In the genomic region with DNA sequence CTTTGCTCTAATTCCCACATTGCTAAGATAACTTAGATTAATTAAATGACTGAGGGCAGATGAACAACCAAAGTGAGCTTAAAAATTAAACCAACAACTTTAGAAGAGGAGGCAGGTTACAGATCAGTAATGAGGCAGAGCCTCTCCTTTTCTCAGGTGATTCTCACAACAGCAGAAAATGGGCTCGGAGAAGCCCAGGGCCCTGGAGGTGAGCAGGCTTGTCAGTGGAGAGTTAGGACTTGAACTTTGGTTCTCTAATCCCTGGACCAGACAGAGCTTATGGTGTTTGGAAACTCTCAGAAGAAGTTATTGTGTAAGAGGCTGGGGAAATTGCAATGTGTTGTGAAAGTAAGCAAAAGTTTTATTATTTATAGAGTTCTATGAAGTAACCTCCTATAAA, we compare ENCODE assay signal across 15 cellular contexts. TPM values are rescaled to one million over a fixed set of nuclear protein-coding genes. Genes with fewer than 3 reads are reported as not detected.
DNase-seq lines count a peak whose midpoint lies in the region; ATAC-seq and TF ChIP-seq lines count a peak whose summit lies in the region.
"Had no signal": no experiment of that assay in that cellular context is flagged by ENCODE, and none has a peak within 500 bp of the region (broad histone marks: within the 10 kb centered on the region; RNA-seq: fewer than 3 reads in every experiment).

No MANE protein-coding gene starts in this region.

- no peaks in the 10 kb centered on the region for H3K9me3 ChIP-seq in SJSA1 (replicated peaks)

- DNase-seq in ELR (ENCODE audit: low read depth) = peak; percentile 58
- peak in 1 of 2 experiments; percentile 26 for DNase-seq in SJSA1 (ENCODE audit: low read depth in 1 of 2, low spot score in 2 of 2)
- DNase-seq in fibroblast of the aortic adventitia (ENCODE audit: low read depth) = peak; percentile 24
- peak; percentile 64 for DNase-seq in skeletal muscle cell (ENCODE audit: low read depth)
- no peak for DNase-seq in cardiac septum (ENCODE audit: low spot score)
- no peak for DNase-seq in coronary artery (ENCODE audit: low spot score)
- DNase-seq in UCSD-AML1 (lab: John Stamatoyannopoulos, UW; ENCODE audit: unreplicated experiment) = no peak
- DNase-seq: amygdala; COR-L47; naive thymus-derived CD8-positive, alpha-beta T cell; NCI-H2081; PC-9; stimulated activated CD8-positive, alpha-beta memory T cell treated with anti-CD3 and anti-CD28 coated beads, Interleukin-4, amount 100 ng/mL, for 48 hours had no signal

- no peak for ATAC-seq in GM21447 (IDR thresholded peaks at IDR 0.05; ENCODE audit: unreplicated experiment)
- ATAC-seq: naive thymus-derived CD8-positive, alpha-beta T cell had no signal

- no peaks in the 10 kb centered on the region for H3K27me3 ChIP-seq in SJSA1 (replicated peaks)

- peaks cover 4% of the 10 kb centered on the region for H3K36me3 ChIP-seq in SJSA1

- H3K4me3 ChIP-seq in SJSA1 = peak overlapping the region; percentile 75
- H3K4me3 ChIP-seq in fibroblast of the aortic adventitia (ENCODE audit: low read depth, low read length) = no peak overlapping the region
- H3K4me3 ChIP-seq in skeletal muscle cell (ENCODE audit: low read depth, low read length) = peak overlapping the region; percentile 71
- H3K4me3 ChIP-seq in coronary artery = no peak overlapping the region
- H3K4me3 ChIP-seq: PC-9 had no signal

- peaks cover 40% of the 10 kb centered on the region for H3K4me1 ChIP-seq in SJSA1 (replicated peaks)

- TF ChIP-seq CTCF in fibroblast of the aortic adventitia (IDR thresholded peaks at IDR 0.05; ENCODE audit: insufficient read depth, low read length) = no peak
- no peak for TF ChIP-seq CTCF in coronary artery (IDR thresholded peaks at IDR 0.05)

- intact Hi-C loops in cardiac septum (cut with DNase I) = no loop called here

- H3K27ac ChIP-seq in SJSA1 (peak overlapping the region; percentile 65; the same call in 1 of the 2 replicates), coronary artery (no peak overlapping the region)
- H3K27ac ChIP-seq: PC-9 had no signal

RNA-seq across cellular contexts. Expression of gene TRHDE, which starts 2.8 kb away (rescaled TPM):
- 13.4 and 29.5 TPM in 2 replicates for total RNA-seq in SJSA1 (2014; rRNA removed; shearing (Covaris generic))
- total RNA-seq in fibroblast of the aortic adventitia (ENCODE audit: low replicate concordance) (1.1 and 10.0 TPM in 2 replicates), cardiac septum (0.30 TPM)
- total RNA-seq: endothelial cell of umbilical vein; naive thymus-derived CD8-positive, alpha-beta T cell had no signal

Comparison
In these comparisons a context has a peak if more than half of its experiments do, and no peak if none do; other contexts are left out.
1. DNase-seq: peak in ELR (single experiment), fibroblast of the aortic adventitia (single experiment) and skeletal muscle cell (single experiment); none in cardiac septum (single experiment), coronary artery (single experiment) and UCSD-AML1 (single experiment).
2. H3K4me3 ChIP-seq: peak in SJSA1 (single experiment) and skeletal muscle cell (single experiment); none in fibroblast of the aortic adventitia (single experiment) and coronary artery (single experiment).